Comparison of ENCODE assay signal across 17 cellular contexts in the genomic region with DNA sequence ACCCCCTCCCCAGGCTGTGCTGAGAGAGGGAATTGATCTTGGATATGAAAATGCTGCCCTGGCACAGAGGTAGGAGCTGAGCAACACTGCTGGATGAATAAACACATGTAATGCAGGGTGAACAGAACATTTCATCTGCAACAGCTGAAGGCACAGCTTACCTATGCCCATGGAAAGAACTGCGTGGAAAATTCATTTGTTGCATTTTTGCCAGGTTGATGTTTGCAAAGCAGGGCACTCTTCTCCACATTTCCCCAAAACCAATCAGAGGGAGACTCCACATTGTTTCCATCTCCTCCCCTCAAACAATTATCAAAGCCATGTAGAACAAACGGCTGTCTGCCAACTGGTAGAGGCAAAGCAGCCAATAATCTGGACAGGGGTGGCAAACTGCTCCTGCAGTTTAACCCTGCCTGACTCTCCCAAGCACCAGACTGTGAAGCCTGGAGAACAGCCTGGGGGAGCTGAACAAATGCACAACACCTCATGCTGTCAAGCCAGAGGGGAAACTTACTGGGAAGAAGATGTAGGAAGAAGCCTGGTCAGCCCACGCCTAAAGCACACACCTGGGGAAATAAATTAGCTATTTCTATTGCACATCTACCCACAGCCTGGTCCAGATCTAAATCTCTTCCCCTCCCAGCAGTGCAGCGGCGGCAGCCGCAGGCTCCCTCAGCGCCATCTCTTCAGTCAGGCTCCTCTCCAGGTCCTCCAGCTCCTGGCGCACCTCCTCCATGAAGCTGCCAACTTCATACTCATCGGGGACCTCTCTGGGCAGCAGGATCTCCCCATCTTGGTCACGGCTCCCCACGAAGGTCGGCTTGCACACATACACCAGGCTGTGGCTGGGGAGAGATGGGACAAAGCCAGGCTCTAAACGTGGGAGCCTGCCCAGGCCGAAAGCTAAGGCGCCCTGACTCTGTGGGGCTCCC. TPM values are rescaled to one million over a fixed set of nuclear protein-coding genes. Genes with fewer than 3 reads are reported as not detected.
DNase-seq lines count a peak whose midpoint lies in the region; TF ChIP-seq lines count a peak whose summit lies in the region.
"Had no signal": no experiment of that assay in that cellular context is flagged by ENCODE, and none has a peak within 500 bp of the region (broad histone marks: within the 10 kb centered on the region; RNA-seq: fewer than 3 reads in every experiment).

No MANE protein-coding gene starts in this region.

- no peak overlapping the region for H2BK15ac ChIP-seq in neuronal stem cell (ENCODE audit: low read length)

- H2BK12ac ChIP-seq in neuronal stem cell (ENCODE audit: low read length), result no peak overlapping the region

- no peak overlapping the region for H2AFZ ChIP-seq in neuronal stem cell (ENCODE audit: low read length)

- in situ Hi-C loops in GM13976 (cut with MboI; ENCODE audit: low sequenced_read_pairs, unreplicated experiment), result loop anchor here (10.0 kb wide), 1 partner anchor 159 kb away; no protein-coding TSS in a partner anchor

- H3K79me1 ChIP-seq in neuronal stem cell (ENCODE audit: low read depth, low read length), result no peaks in the 10 kb centered on the region

- TF ChIP-seq CTCF in GM13976 (IDR thresholded peaks at IDR 0.05; ENCODE audit: borderline replicate concordance, control extremely low read depth, extremely low read depth, insufficient read depth, missing control alignments) (no peak), glutamatergic neuron (IDR thresholded peaks at IDR 0.05; ENCODE audit: partially characterized antibody, unreplicated experiment) (no peak), esophagus squamous epithelium (IDR thresholded peaks at IDR 0.05) (no peak)

- H2AK5ac ChIP-seq in neuronal stem cell (ENCODE audit: low read depth, low read length), result no peak overlapping the region

- DNase-seq in GM13976 (ENCODE audit: low spot score), result peak; percentile 13
- DNase-seq in NCI-H2081 treated with DMSO at 0.1 percent for 48 hours (lab: John Stamatoyannopoulos, UW), result peak; percentile 15
- DNase-seq in glutamatergic neuron, result no peak
- no peak for DNase-seq in neuronal stem cell (ENCODE audit: low spot score)
- DNase-seq in T-helper 2 cell, result no peak
- no peak for DNase-seq in esophagus squamous epithelium (lab: John Stamatoyannopoulos, UW)
- no peak for DNase-seq in NCI-H748 (lab: John Stamatoyannopoulos, UW; ENCODE audit: unreplicated experiment)
- DNase-seq: activated CD8-positive, alpha-beta memory T cell treated with anti-CD3 and anti-CD28 coated beads for 24 hours; activated naive CD8-positive, alpha-beta T cell treated with anti-CD3 and anti-CD28 coated beads, Interleukin-2, amount 50 U/mL, for 24 hours; EL; hippocampal formation; NCI-H1105; NCI-H2227 treated with DMSO at 0.1 percent for 48 hours; stimulated activated CD4-positive, alpha-beta T cell treated with anti-CD3 and anti-CD28 coated beads, Interleukin-4, amount 100 ng/mL, for 1 hour; T-helper 1 cell had no signal

- H3K27me3 ChIP-seq in neuronal stem cell (ENCODE audit: control insufficient read depth in 3 of 3, insufficient read depth in 3 of 3, low read depth in 1 of 3, low read length in 3 of 3), result no peaks in the 10 kb centered on the region
- H3K27me3 ChIP-seq in esophagus squamous epithelium, result no peaks in the 10 kb centered on the region
- H3K27me3 ChIP-seq: cardiac muscle cell had no signal

- peak overlapping the region; percentile 38 for H3K9ac ChIP-seq in neuronal stem cell (ENCODE audit: low read depth, low read length, poor library complexity)

- H3K23ac ChIP-seq in neuronal stem cell (ENCODE audit: low read depth, low read length, poor library complexity), result no peak overlapping the region

- H3K9me3 Mint-ChIP-seq in glutamatergic neuron (ENCODE audit: unreplicated experiment), result peaks cover 16% of the 10 kb centered on the region
- H3K9me3 Mint-ChIP-seq: activated naive CD8-positive, alpha-beta T cell treated with anti-CD3 and anti-CD28 coated beads, Interleukin-2, amount 50 U/mL, for 24 hours had no signal

- H3K36me3 ChIP-seq in neuronal stem cell (replicated peaks in 1 of 2; ENCODE audit: control insufficient read depth in 2 of 2, insufficient read depth in 2 of 2, low read length in 2 of 2) (peaks cover 3 to 7% of the 10 kb centered on the region in 2 donors), esophagus squamous epithelium (peaks cover 0 to 16% (median 0%) of the 10 kb centered on the region in 3 donors)

- H3K27me3 Mint-ChIP-seq in glutamatergic neuron (ENCODE audit: unreplicated experiment), result peaks cover 18% of the 10 kb centered on the region
- H3K27me3 Mint-ChIP-seq: activated naive CD8-positive, alpha-beta T cell treated with anti-CD3 and anti-CD28 coated beads, Interleukin-2, amount 50 U/mL, for 24 hours had no signal

- H3K9me3 ChIP-seq in neuronal stem cell (replicated peaks in 1 of 2; ENCODE audit: control insufficient read depth in 2 of 2, insufficient read depth in 1 of 2, low read depth in 1 of 2, low read length in 2 of 2) (peaks cover 0 to 8% of the 10 kb centered on the region in 2 donors), esophagus squamous epithelium (no peaks in the 10 kb centered on the region)

- H3K4me1 ChIP-seq in neuronal stem cell (ENCODE audit: control insufficient read depth in 2 of 2, insufficient read depth in 1 of 2, low read depth in 1 of 2, low read length in 2 of 2), result peaks cover 3 to 7% of the 10 kb centered on the region in 2 donors
- peaks cover 0 to 13% (median 0%) of the 10 kb centered on the region in 3 donors for H3K4me1 ChIP-seq in esophagus squamous epithelium

- no peak overlapping the region for H2BK120ac ChIP-seq in neuronal stem cell (ENCODE audit: low read depth, low read length)

- no peak overlapping the region for H4K91ac ChIP-seq in neuronal stem cell (ENCODE audit: low read depth, low read length, poor library complexity)

- no peak overlapping the region for H2BK5ac ChIP-seq in neuronal stem cell (ENCODE audit: low read length)

- intact Hi-C loops in esophagus squamous epithelium (cut with DNase I), result loop anchor here (10.0 kb wide), 1 partner anchor 81 kb away; no protein-coding TSS in a partner anchor

- peaks cover 9% of the 10 kb centered on the region for H3K36me3 Mint-ChIP-seq in glutamatergic neuron (ENCODE audit: unreplicated experiment)

- no peak overlapping the region for H3K4ac ChIP-seq in neuronal stem cell (ENCODE audit: low read length)

- no peak overlapping the region for H3K14ac ChIP-seq in neuronal stem cell (ENCODE audit: low read length)

- WGBS in neuronal stem cell (ENCODE audit: extremely low coverage in 2 of 2, insufficient read length in 2 of 2, insufficient replicate concordance in 1 of 2), 2 donors, result no CpG with 5 or more reads among the region's 15 CpGs
- 72 to 78% methylated on average over 11 to 13 of the region's 15 CpGs for WGBS in esophagus squamous epithelium, 2 donors

- no peak for TF ChIP-seq POLR2A in esophagus squamous epithelium (IDR thresholded peaks at IDR 0.05)

- no peak overlapping the region for H4K8ac ChIP-seq in neuronal stem cell (ENCODE audit: low read depth, low read length)

- peak overlapping the region; percentile 30 for H3K4me3 Mint-ChIP-seq in glutamatergic neuron (ENCODE audit: unreplicated experiment)
- H3K4me3 Mint-ChIP-seq: activated naive CD8-positive, alpha-beta T cell treated with anti-CD3 and anti-CD28 coated beads, Interleukin-2, amount 50 U/mL, for 24 hours had no signal

- no peak overlapping the region for H3K18ac ChIP-seq in neuronal stem cell (ENCODE audit: low read length)

- no peak overlapping the region for H3K27ac ChIP-seq in neuronal stem cell (replicated peaks; ENCODE audit: low read length)
- no peak overlapping the region for H3K27ac ChIP-seq in esophagus squamous epithelium
- H3K27ac ChIP-seq: cardiac muscle cell, VCaP had no signal

- no peak overlapping the region for H3K27ac Mint-ChIP-seq in glutamatergic neuron (ENCODE audit: unreplicated experiment)
- H3K27ac Mint-ChIP-seq: activated naive CD8-positive, alpha-beta T cell treated with anti-CD3 and anti-CD28 coated beads, Interleukin-2, amount 50 U/mL, for 24 hours had no signal

- no peak overlapping the region for H3K4me3 ChIP-seq in neuronal stem cell (ENCODE audit: low read length in 2 of 2)
- no peak overlapping the region for H3K4me3 ChIP-seq in esophagus squamous epithelium
- H3K4me3 ChIP-seq: cardiac muscle cell had no signal

- H3K4me1 Mint-ChIP-seq in glutamatergic neuron (ENCODE audit: low read depth, unreplicated experiment), result peaks cover 18% of the 10 kb centered on the region

- no peak overlapping the region for H3K4me2 ChIP-seq in neuronal stem cell (ENCODE audit: insufficient read depth, low read length, poor library complexity, severe bottlenecking)

RNA-seq across cellular contexts. Expression of gene DKK3, which starts 44.3 kb away (rescaled TPM):
- total RNA-seq in glutamatergic neuron (ENCODE audit: unreplicated experiment) (131 TPM), esophagus squamous epithelium (100 to 1,000 TPM in 1 of 4 donors, 10 to 100 TPM in 3; 24.8 to 112 (median 44.5) TPM)
- polyA plus RNA-seq in neuronal stem cell (2013, experiment 1 of 2), result 16.6 TPM
- polyA plus RNA-seq in neuronal stem cell (2013, experiment 2 of 2), result 16.6 TPM

Comparison
In these comparisons a context has a peak if more than half of its experiments do, and no peak if none do; other contexts are left out.
1. DNase-seq: peak in GM13976 (single experiment) and NCI-H2081 treated with DMSO at 0.1 percent for 48 hours (single experiment); none in glutamatergic neuron (single experiment), neuronal stem cell (single experiment), T-helper 2 cell (0 of 5), esophagus squamous epithelium (single experiment) and NCI-H748 (single experiment).